Comparison of ENCODE assay signal across 1 cellular context in genomic region chr20:958936-959815, GRCh38.
A peak's percentile ranks its signal among the peaks of the same experiment; 100 is the strongest.
TF ChIP-seq lines count a peak whose summit lies in the region.

No MANE protein-coding gene starts in this region.

TF ChIP-seq in K562, 482 proteins besides CTCF, POLR2A, EP300 and RAD21:
- TF ChIP-seq TCFL5 (CRISPR knock-in tag; conservative IDR thresholded peaks at IDR 0.05): no peak
- peak; percentile 29; the same call in 1 of the 2 replicates for TF ChIP-seq EGR1 (conservative IDR thresholded peaks at IDR 0.05)
